15 cellular contexts compared by ENCODE assay signal in genomic region chrX:147848543-147849448, GRCh38.
"Had no signal": no experiment of that assay in that cellular context is flagged by ENCODE, and none has a peak within 500 bp of the region (broad histone marks: within the 10 kb centered on the region; RNA-seq: fewer than 3 reads in every experiment).

No MANE protein-coding gene starts in this region.

- H3K27ac ChIP-seq: esophagus muscularis mucosa had no signal

- H3K9me3 ChIP-seq: esophagus muscularis mucosa, mucosa of descending colon had no signal

- H3K27me3 ChIP-seq: esophagus muscularis mucosa had no signal

- ATAC-seq: activated CD4-positive, CD25-positive, alpha-beta regulatory T cell treated with anti-CD3 and anti-CD28 coated beads, Interleukin-2, amount 50 U/mL, for 24 hours; activated CD8-positive, alpha-beta memory T cell treated with anti-CD3 and anti-CD28 coated beads, Interleukin-2, amount 10 ng/mL, durations not matched to agents 7 days and 5 days; activated naive CD4-positive, alpha-beta T cell treated with anti-CD3 and anti-CD28 coated beads, Interleukin-2, amount 50 U/mL, for 72 hours; left cardiac atrium; mucosa of descending colon; naive thymus-derived CD8-positive, alpha-beta T cell had no signal

- H3K36me3 ChIP-seq: esophagus muscularis mucosa had no signal

- DNase-seq: activated CD4-positive, alpha-beta T cell treated with anti-CD3 and anti-CD28 coated beads, Interleukin-2, amount 50 U/mL, for 4 hours; activated CD8-positive, alpha-beta memory T cell treated with anti-CD3 and anti-CD28 coated beads, Interleukin-2, amount 10 ng/mL, durations not matched to agents 7 days and 5 days; activated effector memory CD4-positive, alpha-beta T cell treated with anti-CD3 and anti-CD28 coated beads, Interleukin-2, amount 50 U/mL, for 16 hours; activated T-cell treated with anti-CD3 and anti-CD28 coated beads, Interleukin-2, amount 50 U/mL, for 24 hours; anterior cingulate cortex; foreskin fibroblast; left cardiac atrium; mucosa of descending colon; naive thymus-derived CD8-positive, alpha-beta T cell; occipital lobe; stimulated activated CD4-positive, alpha-beta T cell treated with anti-CD3 and anti-CD28 coated beads, Interleukin-4, amount 100 ng/mL, for 1 hour had no signal

- FAIRE-seq: bronchial epithelial cell had no signal

- H3K4me1 ChIP-seq: esophagus muscularis mucosa had no signal

- H3K4me3 ChIP-seq: esophagus muscularis mucosa, mucosa of descending colon had no signal
